ENCODE assay signal across 1 cellular context in the genomic region with DNA sequence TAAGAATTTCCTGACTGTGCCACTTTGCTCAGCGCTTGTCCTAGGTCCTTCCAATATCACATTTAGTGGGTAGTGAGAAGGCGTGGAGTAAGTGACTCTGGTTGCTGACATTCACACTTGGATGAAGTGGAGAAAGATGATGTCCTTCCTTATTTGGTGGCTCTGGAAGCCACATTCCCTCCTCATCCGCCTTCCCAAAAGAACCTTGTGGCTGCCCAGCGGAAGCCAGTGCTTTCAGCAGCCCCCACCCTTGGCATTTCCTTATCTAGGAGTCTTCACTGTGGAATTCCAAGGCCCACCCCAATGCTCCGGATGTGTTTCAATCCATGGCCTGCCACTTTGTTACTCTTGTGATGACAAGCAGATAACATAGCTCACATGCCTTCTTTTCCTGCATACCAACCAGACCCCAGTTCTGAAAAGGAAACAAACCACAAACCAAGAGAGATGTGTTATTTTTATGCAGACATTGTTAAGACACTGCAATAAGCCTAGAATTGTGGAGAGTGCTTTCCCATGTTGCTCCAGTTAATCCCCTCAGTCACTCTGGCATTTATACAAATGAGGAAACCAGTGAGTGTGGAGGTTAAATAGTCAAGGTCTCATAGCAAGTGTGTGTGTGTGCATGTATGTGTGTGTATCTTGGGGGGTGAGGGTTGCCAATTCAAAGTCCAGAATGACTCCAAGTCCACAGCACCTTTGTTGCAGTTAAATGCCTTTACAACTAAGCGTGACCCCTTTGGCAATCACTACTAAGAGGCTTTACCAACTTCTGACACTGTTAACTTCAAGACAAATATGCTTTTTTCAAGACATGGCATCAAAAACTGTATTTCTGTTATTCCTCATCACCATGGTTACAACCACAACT.
TF ChIP-seq lines count a peak whose summit lies in the region.

No MANE protein-coding gene starts in this region.

TF ChIP-seq in HepG2, 621 proteins besides CTCF, POLR2A, EP300 and RAD21 (continued from another document and continues in another):
- TF ChIP-seq, protein P1, sequence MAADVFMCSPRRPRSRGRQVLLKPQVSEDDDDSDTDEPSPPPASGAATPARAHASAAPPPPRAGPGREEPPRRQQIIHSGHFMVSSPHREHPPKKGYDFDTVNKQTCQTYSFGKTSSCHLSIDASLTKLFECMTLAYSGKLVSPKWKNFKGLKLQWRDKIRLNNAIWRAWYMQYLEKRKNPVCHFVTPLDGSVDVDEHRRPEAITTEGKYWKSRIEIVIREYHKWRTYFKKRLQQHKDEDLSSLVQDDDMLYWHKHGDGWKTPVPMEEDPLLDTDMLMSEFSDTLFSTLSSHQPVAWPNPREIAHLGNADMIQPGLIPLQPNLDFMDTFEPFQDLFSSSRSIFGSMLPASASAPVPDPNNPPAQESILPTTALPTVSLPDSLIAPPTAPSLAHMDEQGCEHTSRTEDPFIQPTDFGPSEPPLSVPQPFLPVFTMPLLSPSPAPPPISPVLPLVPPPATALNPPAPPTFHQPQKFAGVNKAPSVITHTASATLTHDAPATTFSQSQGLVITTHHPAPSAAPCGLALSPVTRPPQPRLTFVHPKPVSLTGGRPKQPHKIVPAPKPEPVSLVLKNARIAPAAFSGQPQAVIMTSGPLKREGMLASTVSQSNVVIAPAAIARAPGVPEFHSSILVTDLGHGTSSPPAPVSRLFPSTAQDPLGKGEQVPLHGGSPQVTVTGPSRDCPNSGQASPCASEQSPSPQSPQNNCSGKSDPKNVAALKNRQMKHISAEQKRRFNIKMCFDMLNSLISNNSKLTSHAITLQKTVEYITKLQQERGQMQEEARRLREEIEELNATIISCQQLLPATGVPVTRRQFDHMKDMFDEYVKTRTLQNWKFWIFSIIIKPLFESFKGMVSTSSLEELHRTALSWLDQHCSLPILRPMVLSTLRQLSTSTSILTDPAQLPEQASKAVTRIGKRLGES (CRISPR knock-in tag; IDR thresholded peaks at IDR 0.05; ENCODE audit: borderline replicate concordance): no peak
- TF ChIP-seq FOXK1 (CRISPR knock-in tag; IDR thresholded peaks at IDR 0.05; ENCODE audit: borderline replicate concordance, low read depth) (peak; percentile 69; the same call in 1 of the 2 replicates), GATAD1 (CRISPR knock-in tag; IDR thresholded peaks at IDR 0.05) (peak; percentile 61; the same call in 1 of the 2 replicates), HNF4A (CRISPR knock-in tag; IDR thresholded peaks at IDR 0.05) (peak; percentile 97), ZNF331 (CRISPR knock-in tag; IDR thresholded peaks at IDR 0.05) (peak; percentile 55), ZNF143 (CRISPR knock-in tag; IDR thresholded peaks at IDR 0.05) (no peak), TCF7 (IDR thresholded peaks at IDR 0.05; ENCODE audit: low read depth) (peak; percentile 53), ONECUT2 (CRISPR knock-in tag; IDR thresholded peaks at IDR 0.05) (no peak), ZNF24 (IDR thresholded peaks at IDR 0.05) (0 out of 2 replicates have a peak, but pooled peaks have one; percentile 60), ELF1 (CRISPR knock-in tag; IDR thresholded peaks at IDR 0.05) (no peak), NCOA5 (CRISPR knock-in tag; IDR thresholded peaks at IDR 0.05) (no peak), NR2F1 (CRISPR knock-in tag; IDR thresholded peaks at IDR 0.05) (peak; percentile 85 to 89), ZNF567 (CRISPR knock-in tag; IDR thresholded peaks at IDR 0.05; ENCODE audit: borderline replicate concordance) (0 out of 2 replicates have a peak, but pooled peaks have one; percentile 64), ERF (CRISPR knock-in tag; IDR thresholded peaks at IDR 0.05) (peak; percentile 55; the same call in 1 of the 2 replicates), MIXL1 (CRISPR knock-in tag; IDR thresholded peaks at IDR 0.05) (peak; percentile 70; the same call in 1 of the 2 replicates), FOXA1 (IDR thresholded peaks at IDR 0.05) (no peak), FOXA1 (CRISPR knock-in tag; IDR thresholded peaks at IDR 0.05) (peak; percentile 80), RXRA (CRISPR knock-in tag; IDR thresholded peaks at IDR 0.05) (peak; percentile 89; the same call in 1 of the 2 replicates), BCL6 (CRISPR knock-in tag; IDR thresholded peaks at IDR 0.05) (peak; percentile 74), ZNF160 (CRISPR knock-in tag; IDR thresholded peaks at IDR 0.05) (no peak), ATF7 (IDR thresholded peaks at IDR 0.05) (no peak), ATF7 (CRISPR knock-in tag; IDR thresholded peaks at IDR 0.05) (peak; percentile 66; the same call in 1 of the 2 replicates), SOX6 (IDR thresholded peaks at IDR 0.05) (no peak), SOX6 (CRISPR knock-in tag; IDR thresholded peaks at IDR 0.05) (peak; percentile 90), SP5 (CRISPR knock-in tag; IDR thresholded peaks at IDR 0.05; ENCODE audit: borderline replicate concordance, low read depth) (peak; percentile 35; the same call in 1 of the 2 replicates), ASH2L (IDR thresholded peaks at IDR 0.05; ENCODE audit: insufficient read length, low read depth, low read length) (peak; percentile 95), ESRRA (CRISPR knock-in tag; IDR thresholded peaks at IDR 0.05; ENCODE audit: low read depth) (peak; percentile 21; the same call in 1 of the 2 replicates), SOX5 (CRISPR knock-in tag; IDR thresholded peaks at IDR 0.05; ENCODE audit: borderline replicate concordance) (peak; percentile 81), RXRB (CRISPR knock-in tag; IDR thresholded peaks at IDR 0.05; ENCODE audit: borderline replicate concordance) (peak; percentile 90), NFIC (IDR thresholded peaks at IDR 0.05; ENCODE audit: low read length) (peak; percentile 76), ZNF605 (CRISPR knock-in tag; IDR thresholded peaks at IDR 0.05) (peak; percentile 65; the same call in 1 of the 2 replicates), FOXO1 (CRISPR knock-in tag; IDR thresholded peaks at IDR 0.05) (peak; percentile 82), ZNF317 (CRISPR knock-in tag; IDR thresholded peaks at IDR 0.05) (0 out of 2 replicates have a peak, but pooled peaks have one; percentile 42), ZNF614 (CRISPR knock-in tag; IDR thresholded peaks at IDR 0.05; ENCODE audit: borderline replicate concordance) (0 out of 2 replicates have a peak, but pooled peaks have one; percentile 58), NCOA1 (CRISPR knock-in tag; IDR thresholded peaks at IDR 0.05) (no peak), ZSCAN21 (CRISPR knock-in tag; IDR thresholded peaks at IDR 0.05; ENCODE audit: borderline replicate concordance) (peak; percentile 76)
- TF ChIP-seq, protein P2, sequence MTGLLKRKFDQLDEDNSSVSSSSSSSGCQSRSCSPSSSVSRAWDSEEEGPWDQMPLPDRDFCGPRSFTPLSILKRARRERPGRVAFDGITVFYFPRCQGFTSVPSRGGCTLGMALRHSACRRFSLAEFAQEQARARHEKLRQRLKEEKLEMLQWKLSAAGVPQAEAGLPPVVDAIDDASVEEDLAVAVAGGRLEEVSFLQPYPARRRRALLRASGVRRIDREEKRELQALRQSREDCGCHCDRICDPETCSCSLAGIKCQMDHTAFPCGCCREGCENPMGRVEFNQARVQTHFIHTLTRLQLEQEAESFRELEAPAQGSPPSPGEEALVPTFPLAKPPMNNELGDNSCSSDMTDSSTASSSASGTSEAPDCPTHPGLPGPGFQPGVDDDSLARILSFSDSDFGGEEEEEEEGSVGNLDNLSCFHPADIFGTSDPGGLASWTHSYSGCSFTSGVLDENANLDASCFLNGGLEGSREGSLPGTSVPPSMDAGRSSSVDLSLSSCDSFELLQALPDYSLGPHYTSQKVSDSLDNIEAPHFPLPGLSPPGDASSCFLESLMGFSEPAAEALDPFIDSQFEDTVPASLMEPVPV (CRISPR knock-in tag; IDR thresholded peaks at IDR 0.05): no peak
- TF ChIP-seq, protein P3, sequence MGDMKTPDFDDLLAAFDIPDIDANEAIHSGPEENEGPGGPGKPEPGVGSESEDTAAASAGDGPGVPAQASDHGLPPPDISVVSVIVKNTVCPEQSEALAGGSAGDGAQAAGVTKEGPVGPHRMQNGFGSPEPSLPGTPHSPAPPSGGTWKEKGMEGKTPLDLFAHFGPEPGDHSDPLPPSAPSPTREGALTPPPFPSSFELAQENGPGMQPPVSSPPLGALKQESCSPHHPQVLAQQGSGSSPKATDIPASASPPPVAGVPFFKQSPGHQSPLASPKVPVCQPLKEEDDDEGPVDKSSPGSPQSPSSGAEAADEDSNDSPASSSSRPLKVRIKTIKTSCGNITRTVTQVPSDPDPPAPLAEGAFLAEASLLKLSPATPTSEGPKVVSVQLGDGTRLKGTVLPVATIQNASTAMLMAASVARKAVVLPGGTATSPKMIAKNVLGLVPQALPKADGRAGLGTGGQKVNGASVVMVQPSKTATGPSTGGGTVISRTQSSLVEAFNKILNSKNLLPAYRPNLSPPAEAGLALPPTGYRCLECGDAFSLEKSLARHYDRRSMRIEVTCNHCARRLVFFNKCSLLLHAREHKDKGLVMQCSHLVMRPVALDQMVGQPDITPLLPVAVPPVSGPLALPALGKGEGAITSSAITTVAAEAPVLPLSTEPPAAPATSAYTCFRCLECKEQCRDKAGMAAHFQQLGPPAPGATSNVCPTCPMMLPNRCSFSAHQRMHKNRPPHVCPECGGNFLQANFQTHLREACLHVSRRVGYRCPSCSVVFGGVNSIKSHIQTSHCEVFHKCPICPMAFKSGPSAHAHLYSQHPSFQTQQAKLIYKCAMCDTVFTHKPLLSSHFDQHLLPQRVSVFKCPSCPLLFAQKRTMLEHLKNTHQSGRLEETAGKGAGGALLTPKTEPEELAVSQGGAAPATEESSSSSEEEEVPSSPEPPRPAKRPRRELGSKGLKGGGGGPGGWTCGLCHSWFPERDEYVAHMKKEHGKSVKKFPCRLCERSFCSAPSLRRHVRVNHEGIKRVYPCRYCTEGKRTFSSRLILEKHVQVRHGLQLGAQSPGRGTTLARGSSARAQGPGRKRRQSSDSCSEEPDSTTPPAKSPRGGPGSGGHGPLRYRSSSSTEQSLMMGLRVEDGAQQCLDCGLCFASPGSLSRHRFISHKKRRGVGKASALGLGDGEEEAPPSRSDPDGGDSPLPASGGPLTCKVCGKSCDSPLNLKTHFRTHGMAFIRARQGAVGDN (CRISPR knock-in tag; IDR thresholded peaks at IDR 0.05): no peak
- TF ChIP-seq, protein P4, sequence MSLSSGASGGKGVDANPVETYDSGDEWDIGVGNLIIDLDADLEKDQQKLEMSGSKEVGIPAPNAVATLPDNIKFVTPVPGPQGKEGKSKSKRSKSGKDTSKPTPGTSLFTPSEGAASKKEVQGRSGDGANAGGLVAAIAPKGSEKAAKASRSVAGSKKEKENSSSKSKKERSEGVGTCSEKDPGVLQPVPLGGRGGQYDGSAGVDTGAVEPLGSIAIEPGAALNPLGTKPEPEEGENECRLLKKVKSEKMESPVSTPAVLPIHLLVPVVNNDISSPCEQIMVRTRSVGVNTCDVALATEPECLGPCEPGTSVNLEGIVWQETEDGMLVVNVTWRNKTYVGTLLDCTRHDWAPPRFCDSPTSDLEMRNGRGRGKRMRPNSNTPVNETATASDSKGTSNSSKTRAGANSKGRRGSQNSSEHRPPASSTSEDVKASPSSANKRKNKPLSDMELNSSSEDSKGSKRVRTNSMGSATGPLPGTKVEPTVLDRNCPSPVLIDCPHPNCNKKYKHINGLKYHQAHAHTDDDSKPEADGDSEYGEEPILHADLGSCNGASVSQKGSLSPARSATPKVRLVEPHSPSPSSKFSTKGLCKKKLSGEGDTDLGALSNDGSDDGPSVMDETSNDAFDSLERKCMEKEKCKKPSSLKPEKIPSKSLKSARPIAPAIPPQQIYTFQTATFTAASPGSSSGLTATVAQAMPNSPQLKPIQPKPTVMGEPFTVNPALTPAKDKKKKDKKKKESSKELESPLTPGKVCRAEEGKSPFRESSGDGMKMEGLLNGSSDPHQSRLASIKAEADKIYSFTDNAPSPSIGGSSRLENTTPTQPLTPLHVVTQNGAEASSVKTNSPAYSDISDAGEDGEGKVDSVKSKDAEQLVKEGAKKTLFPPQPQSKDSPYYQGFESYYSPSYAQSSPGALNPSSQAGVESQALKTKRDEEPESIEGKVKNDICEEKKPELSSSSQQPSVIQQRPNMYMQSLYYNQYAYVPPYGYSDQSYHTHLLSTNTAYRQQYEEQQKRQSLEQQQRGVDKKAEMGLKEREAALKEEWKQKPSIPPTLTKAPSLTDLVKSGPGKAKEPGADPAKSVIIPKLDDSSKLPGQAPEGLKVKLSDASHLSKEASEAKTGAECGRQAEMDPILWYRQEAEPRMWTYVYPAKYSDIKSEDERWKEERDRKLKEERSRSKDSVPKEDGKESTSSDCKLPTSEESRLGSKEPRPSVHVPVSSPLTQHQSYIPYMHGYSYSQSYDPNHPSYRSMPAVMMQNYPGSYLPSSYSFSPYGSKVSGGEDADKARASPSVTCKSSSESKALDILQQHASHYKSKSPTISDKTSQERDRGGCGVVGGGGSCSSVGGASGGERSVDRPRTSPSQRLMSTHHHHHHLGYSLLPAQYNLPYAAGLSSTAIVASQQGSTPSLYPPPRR (CRISPR knock-in tag; IDR thresholded peaks at IDR 0.05; ENCODE audit: borderline replicate concordance): peak; percentile 77; the same call in 1 of the 2 replicates
- TF ChIP-seq, protein P5, sequence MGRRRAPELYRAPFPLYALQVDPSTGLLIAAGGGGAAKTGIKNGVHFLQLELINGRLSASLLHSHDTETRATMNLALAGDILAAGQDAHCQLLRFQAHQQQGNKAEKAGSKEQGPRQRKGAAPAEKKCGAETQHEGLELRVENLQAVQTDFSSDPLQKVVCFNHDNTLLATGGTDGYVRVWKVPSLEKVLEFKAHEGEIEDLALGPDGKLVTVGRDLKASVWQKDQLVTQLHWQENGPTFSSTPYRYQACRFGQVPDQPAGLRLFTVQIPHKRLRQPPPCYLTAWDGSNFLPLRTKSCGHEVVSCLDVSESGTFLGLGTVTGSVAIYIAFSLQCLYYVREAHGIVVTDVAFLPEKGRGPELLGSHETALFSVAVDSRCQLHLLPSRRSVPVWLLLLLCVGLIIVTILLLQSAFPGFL (CRISPR knock-in tag; IDR thresholded peaks at IDR 0.05): no peak
- TF ChIP-seq, protein P6, sequence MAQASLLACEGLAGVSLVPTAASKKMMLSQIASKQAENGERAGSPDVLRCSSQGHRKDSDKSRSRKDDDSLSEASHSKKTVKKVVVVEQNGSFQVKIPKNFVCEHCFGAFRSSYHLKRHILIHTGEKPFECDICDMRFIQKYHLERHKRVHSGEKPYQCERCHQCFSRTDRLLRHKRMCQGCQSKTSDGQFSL (CRISPR knock-in tag; IDR thresholded peaks at IDR 0.05): peak; percentile 81; the same call in 1 of the 2 replicates
- TF ChIP-seq, protein P7, sequence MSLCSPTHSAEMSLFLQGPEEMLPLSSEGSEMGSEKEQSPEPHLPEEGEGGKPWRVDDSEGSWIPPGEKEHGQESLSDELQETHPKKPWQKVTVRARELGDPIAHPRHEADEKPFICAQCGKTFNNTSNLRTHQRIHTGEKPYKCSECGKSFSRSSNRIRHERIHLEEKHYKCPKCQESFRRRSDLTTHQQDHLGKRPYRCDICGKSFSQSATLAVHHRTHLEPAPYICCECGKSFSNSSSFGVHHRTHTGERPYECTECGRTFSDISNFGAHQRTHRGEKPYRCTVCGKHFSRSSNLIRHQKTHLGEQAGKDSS (CRISPR knock-in tag; IDR thresholded peaks at IDR 0.05; ENCODE audit: borderline replicate concordance, low read depth): 0 out of 2 replicates have a peak, but pooled peaks have one; percentile 23
